In the genomic region with DNA sequence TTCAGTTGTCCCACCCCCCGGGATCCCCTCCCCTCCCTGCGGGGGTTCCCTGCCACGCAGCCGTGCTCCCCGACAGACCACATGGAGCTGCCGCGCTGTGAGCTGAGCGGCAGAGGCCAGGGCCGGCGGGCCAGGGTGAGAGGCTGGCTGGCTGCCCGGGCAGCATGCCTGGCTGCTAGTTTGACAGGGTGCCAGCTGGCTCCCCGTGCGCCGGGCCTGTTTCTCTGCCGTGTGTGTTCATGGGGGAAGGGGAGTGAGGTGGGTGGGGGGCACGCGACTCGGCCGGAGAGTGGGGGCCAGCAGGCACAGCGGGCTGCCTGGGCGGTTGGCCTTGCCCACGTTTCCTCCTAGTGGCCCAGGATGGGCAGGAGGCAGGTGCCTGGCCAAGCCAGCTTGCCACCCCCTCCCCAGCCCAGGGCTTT, we compare ENCODE assay signal across 8 cellular contexts. TPM values are rescaled to one million over a fixed set of nuclear protein-coding genes. Genes with fewer than 3 reads are reported as not detected.
DNase-seq lines count a peak whose midpoint lies in the region; TF ChIP-seq lines count a peak whose summit lies in the region.

No MANE protein-coding gene starts in this region.

- no TSS peak for BruUV-seq in PC-9 (replicated peaks; lab: Mats Ljungman, UMichigan)

- TF ChIP-seq CTCF in PC-9 (conservative IDR thresholded peaks at IDR 0.05) (no peak), fibroblast of mammary gland (conservative IDR thresholded peaks at IDR 0.05; ENCODE audit: control insufficient read depth, insufficient read depth, low read depth, low read length) (no peak), prostate gland (IDR thresholded peaks at IDR 0.05) (no peak)

- POLR2A ChIA-PET in PC-9 (lab: Charles Lee; ENCODE audit: unreplicated experiment), result interaction anchor here (0.6 kb wide), 3 partner anchors 22 to 217 kb away, joined by 3 to 7 read pairs (median 4); no protein-coding TSS in a partner anchor

- no peaks in the 10 kb centered on the region for H3F3A ChIP-seq in PC-9 (ENCODE audit: insufficient read depth, low read depth)

- H3K27me3 ChIP-seq in PC-9 (ENCODE audit: insufficient read depth, low read depth) (no peaks in the 10 kb centered on the region), prostate gland (replicated peaks; ENCODE audit: insufficient read depth) (no peaks in the 10 kb centered on the region)

- peak overlapping the region; percentile 23 for H3K4me2 ChIP-seq in PC-9

- WGBS in prostate gland, result 2% methylated on average over 20 of the region's 22 CpGs

- H3K79me2 ChIP-seq in PC-9 (ENCODE audit: low read depth), result peaks cover 4% of the 10 kb centered on the region; the same call in 1 of the 2 replicates

- H3K9me2 ChIP-seq in PC-9 (ENCODE audit: insufficient read depth), result no peaks in the 10 kb centered on the region

- H3K27ac ChIP-seq in PC-9 (no peak overlapping the region), prostate gland (no peak overlapping the region)

- TF ChIP-seq POLR2A in prostate gland (IDR thresholded peaks at IDR 0.05), result no peak

- H4K20me1 ChIP-seq in PC-9 (ENCODE audit: insufficient read depth), result no peaks in the 10 kb centered on the region

- 0 out of 2 replicates have a peak, but pooled peaks cover 7% of the 10 kb centered on the region for H3K4me1 ChIP-seq in PC-9 (replicated peaks; ENCODE audit: insufficient read depth)
- H3K4me1 ChIP-seq in prostate gland (replicated peaks), result peaks cover 27% of the 10 kb centered on the region

- H3K4me3 ChIP-seq in PC-9 (no peak overlapping the region), fibroblast of mammary gland (ENCODE audit: control insufficient read depth, low read depth, low read length) (no peak overlapping the region), prostate gland (no peak overlapping the region)

- H3K36me3 ChIP-seq in PC-9 (ENCODE audit: low read depth) (no peaks in the 10 kb centered on the region), prostate gland (no peaks in the 10 kb centered on the region)

- H3K9me3 ChIP-seq in PC-9 (ENCODE audit: insufficient read depth, low read depth) (no peaks in the 10 kb centered on the region), prostate gland (no peaks in the 10 kb centered on the region)

- peak; percentile 41 for DNase-seq in NCI-H510A (lab: John Stamatoyannopoulos, UW)
- no peak for DNase-seq in NCI-H510A treated with DMSO at 0.1 percent for 48 hours (lab: John Stamatoyannopoulos, UW)
- DNase-seq in PC-9, result peak in 1 of 2 experiments; percentile 87
- DNase-seq in fibroblast of mammary gland (ENCODE audit: low read depth), result peak; percentile 61
- DNase-seq in prostate gland (ENCODE audit: low spot score), result peak; percentile 82
- no peak for DNase-seq in NCI-H187 (lab: John Stamatoyannopoulos, UW)
- DNase-seq in activated gamma-delta T cell (lab: John Stamatoyannopoulos, UW), result no peak
- DNase-seq in NCI-H82 (lab: John Stamatoyannopoulos, UW), result no peak

- no peak overlapping the region for H2AFZ ChIP-seq in PC-9

- intact Hi-C loops in PC-9 (cut with micrococcal nuclease; ENCODE audit: unreplicated experiment), result no loop called here
- intact Hi-C loops in prostate gland (cut with DNase I), result no loop called here

- CTCF ChIA-PET in PC-9 (lab: Charles Lee), result interaction anchor here (0.6 kb wide), 2 partner anchors 176 to 206 kb away, joined by 3 to 5 read pairs; no protein-coding TSS in a partner anchor

RNA-seq across cellular contexts. Expression of a gene that starts 34.1 kb away (rescaled TPM):
- total RNA-seq in PC-9 (2021), result 33.7 and 35.4 TPM in 2 replicates
- 10 to 100 TPM; 11.4 to 28.9 TPM for total RNA-seq in prostate gland

Comparison
In these comparisons a context has a peak if more than half of its experiments do, and no peak if none do; other contexts are left out.
1. DNase-seq: peak in NCI-H510A (single experiment), fibroblast of mammary gland (single experiment) and prostate gland (single experiment); none in NCI-H510A treated with DMSO at 0.1 percent for 48 hours (single experiment), NCI-H187 (0 of 2), activated gamma-delta T cell (single experiment) and NCI-H82 (single experiment).